9 cellular contexts compared by ENCODE assay signal in the genomic region with DNA sequence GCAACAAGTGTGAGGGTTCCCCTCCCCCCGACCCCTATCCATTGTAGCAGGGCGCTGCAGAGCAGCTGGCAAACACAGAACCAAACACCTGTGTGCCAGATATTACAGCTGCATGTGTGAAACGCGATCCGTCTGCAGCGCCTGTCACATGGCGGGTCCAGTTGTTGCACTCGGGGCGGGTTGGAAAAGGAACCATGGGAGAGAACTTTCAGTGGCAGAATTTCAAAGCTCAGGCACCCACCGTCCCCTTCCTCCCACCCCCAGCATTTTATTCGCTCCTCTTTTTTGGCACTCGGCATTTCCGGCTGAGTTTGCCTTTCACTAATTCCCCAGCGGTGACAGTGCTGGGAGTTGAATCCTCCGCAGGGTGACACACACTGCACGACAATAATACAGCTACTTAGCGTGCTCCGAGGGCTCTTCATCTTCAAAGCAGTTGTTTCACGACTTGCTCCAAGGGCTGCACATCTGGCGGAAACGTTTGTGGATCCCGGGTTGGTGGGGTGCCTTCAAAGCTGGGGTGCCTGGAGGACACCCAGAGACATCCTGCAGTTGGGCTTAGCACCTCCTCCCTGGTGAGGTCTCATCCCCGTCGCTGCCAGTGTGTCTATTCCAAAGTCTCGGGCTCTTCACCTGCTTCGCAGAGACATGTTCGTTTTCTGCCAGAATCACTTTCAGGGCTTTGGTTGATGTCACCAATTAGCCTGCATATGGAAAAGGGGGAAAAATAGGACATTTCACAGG.
DNase-seq lines count a peak whose midpoint lies in the region; ATAC-seq and TF ChIP-seq lines count a peak whose summit lies in the region.
"Had no signal": no experiment of that assay in that cellular context is flagged by ENCODE, and none has a peak within 500 bp of the region (broad histone marks: within the 10 kb centered on the region; RNA-seq: fewer than 3 reads in every experiment).

No MANE protein-coding gene starts in this region.

- H3K27ac ChIP-seq in osteoblast (ENCODE audit: low read depth, low read length), result no peak overlapping the region

- H3K9me3 Mint-ChIP-seq in dendritic cell treated with granulocyte-macrophage colony-stimulating factor and Interleukin-4, amounts not matched to agents 40 ng/mL and 50 ng/mL, for 4 days, result no peaks in the 10 kb centered on the region

- H3K4me2 ChIP-seq in osteoblast (ENCODE audit: insufficient read depth, low read length), result peak overlapping the region; percentile 86

- H3K4me1 Mint-ChIP-seq in dendritic cell treated with granulocyte-macrophage colony-stimulating factor and Interleukin-4, amounts not matched to agents 40 ng/mL and 50 ng/mL, for 4 days (ENCODE audit: low read depth), result peaks cover 28% of the 10 kb centered on the region

- ATAC-seq in GM18861 (IDR thresholded peaks at IDR 0.05; ENCODE audit: unreplicated experiment) (no peak), HG03378 (IDR thresholded peaks at IDR 0.05; ENCODE audit: unreplicated experiment) (no peak)
- ATAC-seq: HCT116 had no signal

- no peak overlapping the region for H3K4me3 Mint-ChIP-seq in dendritic cell treated with granulocyte-macrophage colony-stimulating factor and Interleukin-4, amounts not matched to agents 40 ng/mL and 50 ng/mL, for 4 days

- peak overlapping the region; percentile 61 for H3K4me3 ChIP-seq in osteoblast (ENCODE audit: insufficient read depth, low read length)

- H3K36me3 Mint-ChIP-seq in dendritic cell treated with granulocyte-macrophage colony-stimulating factor and Interleukin-4, amounts not matched to agents 40 ng/mL and 50 ng/mL, for 4 days (ENCODE audit: low read depth), result no peaks in the 10 kb centered on the region

- intact Hi-C loops in dendritic cell treated with granulocyte-macrophage colony-stimulating factor and Interleukin-4, amounts not matched to agents 40 ng/mL and 50 ng/mL, for 4 days (cut with micrococcal nuclease), result no loop called here

- peak overlapping the region; percentile 60 for H2AFZ ChIP-seq in osteoblast (ENCODE audit: low read length)

- no peaks in the 10 kb centered on the region for H3K36me3 ChIP-seq in osteoblast (ENCODE audit: insufficient read depth, low read length)

- no peaks in the 10 kb centered on the region for H3K79me2 ChIP-seq in osteoblast (ENCODE audit: insufficient read depth, low read length)

- TF ChIP-seq CTCF in osteoblast (IDR thresholded peaks at IDR 0.05; ENCODE audit: extremely low read depth, low read depth, low read length), result no peak

- peaks cover 4% of the 10 kb centered on the region for H3K27me3 Mint-ChIP-seq in dendritic cell treated with granulocyte-macrophage colony-stimulating factor and Interleukin-4, amounts not matched to agents 40 ng/mL and 50 ng/mL, for 4 days

- H3K27me3 ChIP-seq in osteoblast (ENCODE audit: insufficient read depth, low read length), result peaks cover 13% of the 10 kb centered on the region

- H4K20me1 ChIP-seq in osteoblast (ENCODE audit: insufficient read depth, low read length), result no peaks in the 10 kb centered on the region

- no peaks in the 10 kb centered on the region for H3K9me3 ChIP-seq in osteoblast (ENCODE audit: low read depth, low read length)

- H3K4me1 ChIP-seq in osteoblast (ENCODE audit: insufficient read depth, low read length), result peaks cover 7% of the 10 kb centered on the region

- peak; percentile 50 for DNase-seq in EL
- peak; percentile 29 for DNase-seq in NCI-H2196 treated with DMSO at 0.1 percent for 48 hours (lab: John Stamatoyannopoulos, UW; ENCODE audit: unreplicated experiment)
- DNase-seq in osteoblast (ENCODE audit: insufficient read length, low spot score, missing footprints), result peak; percentile 81
- DNase-seq in activated CD4-positive, alpha-beta T cell treated with anti-CD3 and anti-CD28 coated beads for 48 hours, result no peak
- no peak for DNase-seq in kidney glomerular epithelial cell (lab: John Stamatoyannopoulos, UW)

- peak overlapping the region; percentile 23 for H3K27ac Mint-ChIP-seq in dendritic cell treated with granulocyte-macrophage colony-stimulating factor and Interleukin-4, amounts not matched to agents 40 ng/mL and 50 ng/mL, for 4 days

Comparison
In these comparisons a context has a peak if more than half of its experiments do, and no peak if none do; other contexts are left out.
1. DNase-seq: peak in EL (single experiment), NCI-H2196 treated with DMSO at 0.1 percent for 48 hours (single experiment) and osteoblast (single experiment); none in activated CD4-positive, alpha-beta T cell treated with anti-CD3 and anti-CD28 coated beads for 48 hours (single experiment) and kidney glomerular epithelial cell (single experiment).